Comparison of ENCODE assay signal across 8 cellular contexts in the genomic region with DNA sequence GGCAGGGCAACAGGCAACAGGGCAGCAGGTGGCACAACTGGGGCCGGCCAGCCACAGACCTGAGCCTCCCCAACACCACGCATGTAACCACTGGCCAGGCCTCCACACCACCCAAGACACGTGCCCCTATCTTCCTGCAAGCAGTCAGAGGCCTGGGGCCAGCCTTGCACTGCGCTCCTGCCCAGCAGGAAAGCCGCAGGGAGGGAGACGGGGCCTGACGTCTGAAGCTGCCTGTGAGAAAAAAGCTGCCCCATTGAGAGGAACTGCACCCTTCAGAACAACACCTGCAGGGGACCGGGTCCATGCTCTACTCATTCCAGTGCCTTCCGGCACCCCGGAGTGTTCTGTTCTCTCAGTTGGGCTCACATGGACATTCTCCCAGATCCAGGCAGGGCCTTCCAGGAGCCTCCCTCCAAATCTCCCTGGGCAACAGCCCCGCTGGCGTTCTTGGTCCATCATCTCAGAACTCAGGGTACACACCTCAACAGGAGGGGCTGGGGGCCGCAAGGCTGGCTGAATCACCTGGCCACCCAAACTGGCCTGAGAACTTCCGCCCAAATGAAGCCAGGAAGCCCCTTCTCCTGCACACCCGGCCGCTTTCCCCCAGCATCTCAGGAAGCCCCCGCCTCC.
DNase-seq lines count a peak whose midpoint lies in the region; ATAC-seq lines count a peak whose summit lies in the region.
"Not testable (repeated sequence)": the region's sequence is repeated elsewhere in the genome, so short reads cannot be mapped to it uniquely, and the experiment has no call there.

No MANE protein-coding gene starts in this region.

- not testable (repeated sequence) for H3K27me3 ChIP-seq in CD4-positive, CD25-positive, alpha-beta regulatory T cell (ENCODE audit: control insufficient read depth, insufficient read depth, low read length); right cardiac atrium (ENCODE audit: control insufficient read depth, insufficient read depth)

- not testable (repeated sequence) for H3K4me3 ChIP-seq in CD4-positive, CD25-positive, alpha-beta regulatory T cell (ENCODE audit: low read depth, low read length); right cardiac atrium (ENCODE audit: low read length)

- not testable (repeated sequence) for H3K36me3 ChIP-seq in CD4-positive, CD25-positive, alpha-beta regulatory T cell (ENCODE audit: control insufficient read depth, insufficient read depth, low read length)

- not testable (repeated sequence) for H3K4me1 ChIP-seq in CD4-positive, CD25-positive, alpha-beta regulatory T cell (ENCODE audit: control insufficient read depth, insufficient read depth, low read length, poor library complexity, severe bottlenecking); right cardiac atrium (ENCODE audit: control insufficient read depth, insufficient read depth, low read length)

- not testable (repeated sequence) for H3K9me3 ChIP-seq in CD4-positive, CD25-positive, alpha-beta regulatory T cell (ENCODE audit: control insufficient read depth in 2 of 2, low read length in 2 of 2); right cardiac atrium (ENCODE audit: control insufficient read depth, low read length)

- POLR2A ChIA-PET in T-cell (lab: Charles Lee) = not testable (repeated sequence)

- H3K36me3 Mint-ChIP-seq in CD4-positive, CD25-positive, alpha-beta regulatory T cell; T-cell; naive B cell; stimulated activated naive B cell treated with anti-CD40 and anti-IgM and Interleukin-4, amounts not matched to agents 10 μg/mL and 1 μg/mL and 100 μg/mL, for 72 hours: not testable (repeated sequence)

- peak; percentile 13 to 40 (median 28) for DNase-seq in CD4-positive, CD25-positive, alpha-beta regulatory T cell
- peak in 14 of 34 experiments; percentile 2 to 30 (median 13) for DNase-seq in T-cell
- peak; percentile 59 for DNase-seq in activated CD8-positive, alpha-beta memory T cell treated with anti-CD3 and anti-CD28 coated beads, Interleukin-2, amount 50 U/mL, for 48 hours
- peak; percentile 34 for DNase-seq in central memory CD4-positive, alpha-beta T cell
- DNase-seq in right cardiac atrium = peak; percentile 8 to 55 (median 32)
- peak; percentile 79 for DNase-seq in naive B cell
- peak; percentile 53 for DNase-seq in stimulated activated naive B cell treated with anti-CD40 and anti-IgM and Interleukin-4, amounts not matched to agents 10 μg/mL and 1 μg/mL and 100 μg/mL, for 72 hours

- intact Hi-C loops in right cardiac atrium (cut with DNase I) = not testable (repeated sequence)

- 67% methylated on average over 10 of the region's 17 CpGs for WGBS in right cardiac atrium

- H3K27me3 Mint-ChIP-seq in CD4-positive, CD25-positive, alpha-beta regulatory T cell; T-cell; naive B cell; stimulated activated naive B cell treated with anti-CD40 and anti-IgM and Interleukin-4, amounts not matched to agents 10 μg/mL and 1 μg/mL and 100 μg/mL, for 72 hours: not testable (repeated sequence)

- not testable (repeated sequence) for H3K4me1 Mint-ChIP-seq in CD4-positive, CD25-positive, alpha-beta regulatory T cell; T-cell; naive B cell; stimulated activated naive B cell treated with anti-CD40 and anti-IgM and Interleukin-4, amounts not matched to agents 10 μg/mL and 1 μg/mL and 100 μg/mL, for 72 hours

- ATAC-seq in CD4-positive, CD25-positive, alpha-beta regulatory T cell (ENCODE audit: low read depth in 2 of 2) = peak; percentile 35 to 40
- ATAC-seq in HG03460 (IDR thresholded peaks at IDR 0.05; ENCODE audit: unreplicated experiment) = peak; percentile 27
- peak; percentile 8 to 43 (median 40) for ATAC-seq in T-cell (replicated peaks in 1 of 4)
- peak in 1 of 2 donors; percentile 7 for ATAC-seq in right cardiac atrium
- peak; percentile 22 for ATAC-seq in naive B cell (ENCODE audit: low read depth in 2 of 2)
- peak; percentile 26 to 31 for ATAC-seq in stimulated activated naive B cell treated with anti-CD40 and anti-IgM and Interleukin-4, amounts not matched to agents 10 μg/mL and 1 μg/mL and 100 μg/mL, for 72 hours (replicated peaks)

- H3K9me3 Mint-ChIP-seq in CD4-positive, CD25-positive, alpha-beta regulatory T cell; T-cell; naive B cell; stimulated activated naive B cell treated with anti-CD40 and anti-IgM and Interleukin-4, amounts not matched to agents 10 μg/mL and 1 μg/mL and 100 μg/mL, for 72 hours: not testable (repeated sequence)

- peak overlapping the region; percentile 57 for H3K27ac ChIP-seq in CD4-positive, CD25-positive, alpha-beta regulatory T cell (ENCODE audit: insufficient read depth, low read length, poor library complexity, severe bottlenecking)
- not testable (repeated sequence) for H3K27ac ChIP-seq in right cardiac atrium (ENCODE audit: low read length)

- peak overlapping the region in 1 of 3 donors; percentile 52 for H3K27ac Mint-ChIP-seq in CD4-positive, CD25-positive, alpha-beta regulatory T cell
- peak overlapping the region in 1 of 2 donors; percentile 76 for H3K27ac Mint-ChIP-seq in T-cell
- peak overlapping the region in 5 of 6 donors; percentile 63 to 97 (median 85) for H3K27ac Mint-ChIP-seq in naive B cell
- peak overlapping the region; percentile 88 for H3K27ac Mint-ChIP-seq in stimulated activated naive B cell treated with anti-CD40 and anti-IgM and Interleukin-4, amounts not matched to agents 10 μg/mL and 1 μg/mL and 100 μg/mL, for 72 hours

- peak overlapping the region in 1 of 4 donors; percentile 55 for H3K4me3 Mint-ChIP-seq in CD4-positive, CD25-positive, alpha-beta regulatory T cell
- peak overlapping the region in 1 of 3 donors; percentile 47 for H3K4me3 Mint-ChIP-seq in T-cell
- H3K4me3 Mint-ChIP-seq in naive B cell = peak overlapping the region in 6 of 8 donors; percentile 15 to 84 (median 36)
- H3K4me3 Mint-ChIP-seq in stimulated activated naive B cell treated with anti-CD40 and anti-IgM and Interleukin-4, amounts not matched to agents 10 μg/mL and 1 μg/mL and 100 μg/mL, for 72 hours = not testable (repeated sequence)

- CTCF ChIA-PET in T-cell (lab: Charles Lee) = not testable (repeated sequence)
